In genomic region chr2:119823734-119824334, GRCh38 we compare ENCODE assay signal across 1 cellular context.
TF ChIP-seq lines count a peak whose summit lies in the region.

No MANE protein-coding gene starts in this region.

TF ChIP-seq in HepG2, 621 proteins besides CTCF, POLR2A, EP300 and RAD21 (continued from another document):
- TF ChIP-seq SRF (IDR thresholded peaks at IDR 0.05; ENCODE audit: low read depth, low read length) = no peak
- no peak for TF ChIP-seq ZNF484 (CRISPR knock-in tag; IDR thresholded peaks at IDR 0.05; ENCODE audit: borderline replicate concordance, low read depth)
- no peak for TF ChIP-seq MED1 (CRISPR knock-in tag; IDR thresholded peaks at IDR 0.05)
- no peak for TF ChIP-seq ZNF20 (CRISPR knock-in tag; IDR thresholded peaks at IDR 0.05)
- no peak for TF ChIP-seq RFXANK (CRISPR knock-in tag; IDR thresholded peaks at IDR 0.05)
- TF ChIP-seq ATF6 (CRISPR knock-in tag; conservative IDR thresholded peaks at IDR 0.05) = no peak
- no peak for TF ChIP-seq ZNF564 (CRISPR knock-in tag; IDR thresholded peaks at IDR 0.05)
- no peak for TF ChIP-seq HNF4G (IDR thresholded peaks at IDR 0.05; ENCODE audit: borderline replicate concordance, low read depth, low read length)
- TF ChIP-seq HNF4G (CRISPR knock-in tag; IDR thresholded peaks at IDR 0.05; ENCODE audit: borderline replicate concordance, low read depth) = no peak
- peak; percentile 90 for TF ChIP-seq SMC3 (IDR thresholded peaks at IDR 0.05; ENCODE audit: low read length)
- TF ChIP-seq ARNT2 (CRISPR knock-in tag; IDR thresholded peaks at IDR 0.05; ENCODE audit: low read depth) = no peak
- no peak for TF ChIP-seq ZNF24 (IDR thresholded peaks at IDR 0.05)
- no peak for TF ChIP-seq FOXK2 (IDR thresholded peaks at IDR 0.05)
- TF ChIP-seq ZNF331 (CRISPR knock-in tag; IDR thresholded peaks at IDR 0.05) = peak; percentile 37; the same call in 1 of the 2 replicates
- peak; percentile 65 for TF ChIP-seq STAG1 (CRISPR knock-in tag; IDR thresholded peaks at IDR 0.05)
- TF ChIP-seq ZNF687 (CRISPR knock-in tag; IDR thresholded peaks at IDR 0.05) = no peak
- no peak for TF ChIP-seq EED (CRISPR knock-in tag; IDR thresholded peaks at IDR 0.05)
- TF ChIP-seq PAF1 (CRISPR knock-in tag; IDR thresholded peaks at IDR 0.05) = no peak
- TF ChIP-seq ZNF619 (CRISPR knock-in tag; IDR thresholded peaks at IDR 0.05) = no peak
- TF ChIP-seq FOSL1 (CRISPR knock-in tag; IDR thresholded peaks at IDR 0.05; ENCODE audit: borderline replicate concordance) = no peak
- no peak for TF ChIP-seq ESRRA (CRISPR knock-in tag; IDR thresholded peaks at IDR 0.05; ENCODE audit: low read depth)
- no peak for TF ChIP-seq TBX2 (CRISPR knock-in tag; IDR thresholded peaks at IDR 0.05; ENCODE audit: borderline replicate concordance)
- no peak for TF ChIP-seq E2F1 (CRISPR knock-in tag; IDR thresholded peaks at IDR 0.05)
- TF ChIP-seq KAT8 (CRISPR knock-in tag; IDR thresholded peaks at IDR 0.05) = 0 out of 2 replicates have a peak, but pooled peaks have one; percentile 27
- no peak for TF ChIP-seq MLX (CRISPR knock-in tag; IDR thresholded peaks at IDR 0.05)
- no peak for TF ChIP-seq KAT7 (CRISPR knock-in tag; IDR thresholded peaks at IDR 0.05; ENCODE audit: borderline replicate concordance)
- no peak for TF ChIP-seq RFX3 (CRISPR knock-in tag; IDR thresholded peaks at IDR 0.05)
- TF ChIP-seq LCORL (IDR thresholded peaks at IDR 0.05) = no peak
- TF ChIP-seq LCORL (CRISPR knock-in tag; IDR thresholded peaks at IDR 0.05) = peak; percentile 44; the same call in 1 of the 2 replicates
- no peak for TF ChIP-seq ZBTB44 (CRISPR knock-in tag; IDR thresholded peaks at IDR 0.05)
- TF ChIP-seq PREB (CRISPR knock-in tag; IDR thresholded peaks at IDR 0.05) = no peak
- TF ChIP-seq SMAD3 (CRISPR knock-in tag; IDR thresholded peaks at IDR 0.05) = 0 out of 2 replicates have a peak, but pooled peaks have one; percentile 29
- no peak for TF ChIP-seq PPARG (CRISPR knock-in tag; conservative IDR thresholded peaks at IDR 0.05)
- no peak for TF ChIP-seq SP5 (CRISPR knock-in tag; IDR thresholded peaks at IDR 0.05; ENCODE audit: borderline replicate concordance, low read depth)
- no peak for TF ChIP-seq SRSF1 (optimal IDR thresholded peaks at IDR 0.05; ENCODE audit: low read depth, low read length)
- TF ChIP-seq TRAFD1 (CRISPR knock-in tag; IDR thresholded peaks at IDR 0.05; ENCODE audit: borderline replicate concordance) = no peak
- TF ChIP-seq HMGXB4 (CRISPR knock-in tag; IDR thresholded peaks at IDR 0.05; ENCODE audit: borderline replicate concordance in 1 of 2, low read depth in 1 of 2) = no peak
- no peak for TF ChIP-seq SIN3A (IDR thresholded peaks at IDR 0.05; ENCODE audit: borderline replicate concordance, low read depth, low read length)
- TF ChIP-seq LBX2 (CRISPR knock-in tag; IDR thresholded peaks at IDR 0.05; ENCODE audit: borderline replicate concordance) = no peak
- no peak for TF ChIP-seq ZNF597 (CRISPR knock-in tag; IDR thresholded peaks at IDR 0.05)
- TF ChIP-seq SCMH1 (CRISPR knock-in tag; IDR thresholded peaks at IDR 0.05; ENCODE audit: borderline replicate concordance) = no peak
- peak; percentile 64 for TF ChIP-seq BCL6 (CRISPR knock-in tag; IDR thresholded peaks at IDR 0.05)
- TF ChIP-seq ZNF598 (CRISPR knock-in tag; IDR thresholded peaks at IDR 0.05; ENCODE audit: borderline replicate concordance) = no peak
- no peak for TF ChIP-seq BCLAF1 (IDR thresholded peaks at IDR 0.05)
- no peak for TF ChIP-seq ATAD3A (CRISPR knock-in tag; IDR thresholded peaks at IDR 0.05)
- no peak for TF ChIP-seq EHMT2 (IDR thresholded peaks at IDR 0.05; ENCODE audit: borderline replicate concordance, low read depth, low read length)
